In genomic region chr9:36818242-36818938, GRCh38 we compare ENCODE assay signal across 10 cellular contexts.
DNase-seq lines count a peak whose midpoint lies in the region; ATAC-seq, FAIRE-seq and TF ChIP-seq lines count a peak whose summit lies in the region.
"Had no signal": no experiment of that assay in that cellular context is flagged by ENCODE, and none has a peak within 500 bp of the region (broad histone marks: within the 10 kb centered on the region; RNA-seq: fewer than 3 reads in every experiment).

No MANE protein-coding gene starts in this region.

- in situ Hi-C loops in K562 (cut with MboI) (no loop called here), gastrocnemius medialis (cut with MboI; ENCODE audit: low sequenced_read_pairs in 4 of 4) (loop anchor here in 1 of 4 donors (25.0 kb wide), 1 partner anchor 106 kb away; no protein-coding TSS in a partner anchor)

- no peak overlapping the region for H2BK5ac ChIP-seq in H9 (ENCODE audit: insufficient read length, low read length)

- peaks cover 4% of the 10 kb centered on the region; the same call in 1 of the 2 replicates for H3K4me1 ChIP-seq in H9 (ENCODE audit: insufficient read depth, low read length)
- H3K4me1 ChIP-seq in K562 (replicated peaks in 1 of 2; ENCODE audit: control insufficient read depth in 2 of 2, insufficient read depth in 2 of 2, low read length in 2 of 2): peaks cover 0 to 7% of the 10 kb centered on the region in 2 experiments; a peak in 2 of 5 replicates
- peaks cover 13% of the 10 kb centered on the region for H3K4me1 ChIP-seq in iPS-18a (ENCODE audit: control insufficient read depth, low read depth, low read length)
- no peaks in the 10 kb centered on the region for H3K4me1 ChIP-seq in gastrocnemius medialis
- H3K4me1 ChIP-seq in PC-3 (ENCODE audit: insufficient read depth, low read length): no peaks in the 10 kb centered on the region

- H3K79me2 ChIP-seq in H9 (ENCODE audit: insufficient read depth, low read length) (no peaks in the 10 kb centered on the region), K562 (ENCODE audit: control insufficient read depth, insufficient read depth, low read length) (no peaks in the 10 kb centered on the region), PC-3 (ENCODE audit: low read length) (no peaks in the 10 kb centered on the region)

- H2BK120ac ChIP-seq in H9 (ENCODE audit: low read depth, low read length, poor library complexity, severe bottlenecking): no peak overlapping the region

- H3K79me1 ChIP-seq in H9 (ENCODE audit: insufficient read depth, low read depth, low read length, poor library complexity, severe bottlenecking): no peaks in the 10 kb centered on the region

- no peak for TF ChIP-seq RAD21 in K562 (CRISPR knock-in tag; conservative IDR thresholded peaks at IDR 0.05 in 1 of 2, IDR thresholded peaks at IDR 0.05 in 1 of 2)

- no peak overlapping the region for H3K27ac Mint-ChIP-seq in H9

- no peak overlapping the region for H2BK20ac ChIP-seq in H9 (ENCODE audit: low read depth, low read length, poor library complexity, severe bottlenecking)

- no peak for TF ChIP-seq EP300 in K562 (IDR thresholded peaks at IDR 0.05; ENCODE audit: low read length)

- no peak overlapping the region for H4K91ac ChIP-seq in H9 (ENCODE audit: insufficient read length, low read depth, low read length)

- no peak overlapping the region for H4K5ac ChIP-seq in H9 (ENCODE audit: insufficient read length, low read depth, low read length)

- intact Hi-C loops in K562 (cut with micrococcal nuclease): no loop called here
- intact Hi-C loops in gastrocnemius medialis (cut with DNase I; ENCODE audit: low total_unique reads): no loop called here
- intact Hi-C loops in PC-3 (cut with micrococcal nuclease): no loop called here

- peak; percentile 44 for DNase-seq in H9
- peak in 1 of 4 experiments; percentile 10 for DNase-seq in K562 (ENCODE audit: extremely low read depth in 1 of 4, low spot score in 3 of 4)
- no peak for DNase-seq in gastrocnemius medialis
- no peak for DNase-seq in stimulated activated CD4-positive, alpha-beta T cell treated with anti-CD3 and anti-CD28 coated beads, Interleukin-15, amount 100 ng/mL, for 24 hours
- DNase-seq in putamen (ENCODE audit: low spot score): no peak
- DNase-seq in PC-3: no peak
- DNase-seq: effector memory CD4-positive, alpha-beta T cell had no signal

- H2AK5ac ChIP-seq in H9 (ENCODE audit: insufficient read length, low read length): no peak overlapping the region

- peak overlapping the region in 1 of 2 experiments; percentile 52; a peak in 3 of 5 replicates for H3K4me3 Mint-ChIP-seq in H9

- WGBS in H9 (ENCODE audit: extremely low coverage, insufficient read length, low lambda C conversion rate): no CpG with 5 or more reads among the region's 32 CpGs
- 3% methylated on average over 21 of the region's 32 CpGs for WGBS in K562 (ENCODE audit: insufficient coverage, low coverage, missing lambda C conversion rate)

- POLR2A ChIA-PET in K562 (lab: Yijun Ruan, JAX): interaction anchor here (0.7 to 2.1 kb wide), 3 partner anchors 9 to 154 kb away, joined by 3 to 8 read pairs (median 3); no protein-coding TSS in a partner anchor
- POLR2A ChIA-PET in PC-3 (lab: Charles Lee; ENCODE audit: unreplicated experiment): no interaction called here

- H3K9ac ChIP-seq in H9 (ENCODE audit: extremely low read depth, insufficient read length, low read length): no peak overlapping the region
- H3K9ac ChIP-seq in K562 (ENCODE audit: insufficient read depth in 1 of 2, low read depth in 2 of 2, low read length in 2 of 2): no peak overlapping the region
- no peak overlapping the region for H3K9ac ChIP-seq in iPS-18a (ENCODE audit: low read length)
- no peak overlapping the region for H3K9ac ChIP-seq in PC-3 (ENCODE audit: low read length)

- H3K14ac ChIP-seq in H9 (ENCODE audit: insufficient read depth, low read length): peak overlapping the region; percentile 73

- H3K4me1 Mint-ChIP-seq in H9: peaks cover 17 to 33% of the 10 kb centered on the region in 2 experiments

- H3K27me3 ChIP-seq in H9 (ENCODE audit: insufficient read depth, low read length) (peaks cover 3% of the 10 kb centered on the region; the same call in 1 of the 2 replicates), K562 (ENCODE audit: control insufficient read depth in 2 of 2, insufficient read depth in 2 of 2, low read length in 2 of 2) (peaks cover 10 to 48% of the 10 kb centered on the region in 2 experiments; a peak in 4 of 5 replicates), iPS-18a (ENCODE audit: control insufficient read depth, insufficient read depth, low read length) (peaks cover 24% of the 10 kb centered on the region), gastrocnemius medialis (peaks cover 18 to 35% (median 22%) of the 10 kb centered on the region in 3 donors), PC-3 (ENCODE audit: low read length) (peaks cover 24% of the 10 kb centered on the region)

- no peak for FAIRE-seq in K562 (lab: Jason Lieb, UNC)

- H3K4ac ChIP-seq in H9 (ENCODE audit: low read depth, low read length): no peak overlapping the region

- no peaks in the 10 kb centered on the region; a peak in 3 of 5 replicates for H3K9me3 Mint-ChIP-seq in H9

- TF ChIP-seq POLR2A in K562 (conservative IDR thresholded peaks at IDR 0.05) (no peak), gastrocnemius medialis (IDR thresholded peaks at IDR 0.05) (no peak)

- H3K9me3 ChIP-seq in H9 (ENCODE audit: control insufficient read depth, low read depth, low read length) (no peaks in the 10 kb centered on the region), K562 (replicated peaks; ENCODE audit: control insufficient read depth, insufficient read depth, low read depth, low read length) (no peaks in the 10 kb centered on the region), iPS-18a (ENCODE audit: control insufficient read depth, low read depth, low read length) (no peaks in the 10 kb centered on the region), gastrocnemius medialis (no peaks in the 10 kb centered on the region), PC-3 (ENCODE audit: low read length) (no peaks in the 10 kb centered on the region)

- ATAC-seq in K562 (peak; percentile 36; the same call in 2 of the 3 replicates), gastrocnemius medialis (no peak), PC-3 (no peak), HG03439 (IDR thresholded peaks at IDR 0.05; ENCODE audit: unreplicated experiment) (no peak)

- H2AFZ ChIP-seq in H9 (ENCODE audit: low read length): no peak overlapping the region
- no peak overlapping the region for H2AFZ ChIP-seq in K562 (ENCODE audit: low read depth, low read length)
- H2AFZ ChIP-seq in PC-3 (ENCODE audit: low read length): no peak overlapping the region

- H3K23me2 ChIP-seq in H9 (ENCODE audit: insufficient read length, low read depth, low read length, poor library complexity, severe bottlenecking): peaks cover 7% of the 10 kb centered on the region

- H3K27ac ChIP-seq in H9 (ENCODE audit: insufficient read length, low read depth, low read length): no peak overlapping the region
- H3K27ac ChIP-seq in K562 (ENCODE audit: extremely low read depth, low read depth, low read length): no peak overlapping the region
- H3K27ac ChIP-seq in iPS-18a (ENCODE audit: low read length): no peak overlapping the region
- H3K27ac ChIP-seq in gastrocnemius medialis: no peak overlapping the region
- H3K27ac ChIP-seq in PC-3 (ENCODE audit: low read length): no peak overlapping the region

- no peak overlapping the region for H2BK12ac ChIP-seq in H9 (ENCODE audit: insufficient read length, low read depth, low read length)

- no peaks in the 10 kb centered on the region for H3K36me3 Mint-ChIP-seq in H9 (ENCODE audit: insufficient read depth in 1 of 3, low read depth in 3 of 3)

- no peaks in the 10 kb centered on the region for H3F3A ChIP-seq in PC-3 (ENCODE audit: low read length, unreplicated experiment)

- H3K56ac ChIP-seq in H9 (ENCODE audit: insufficient read length, low read depth, low read length): no peak overlapping the region

- H3T11ph ChIP-seq in H9 (ENCODE audit: low read length): no peak overlapping the region

- H3K4me2 ChIP-seq in H9 (ENCODE audit: insufficient read depth, insufficient read length, low read length) (peak overlapping the region; percentile 89), K562 (ENCODE audit: insufficient read depth, low read length) (no peak overlapping the region), PC-3 (ENCODE audit: low read length) (no peak overlapping the region)

- H3K4me3 ChIP-seq in K562 (no peak overlapping the region), iPS-18a (ENCODE audit: low read length) (peak overlapping the region; percentile 44), gastrocnemius medialis (peak overlapping the region; percentile 3 to 34 (median 19)), PC-3 (ENCODE audit: low read length) (no peak overlapping the region)
- H3K4me3 ChIP-seq: lung had no signal

- no peaks in the 10 kb centered on the region for H4K20me1 ChIP-seq in H9 (ENCODE audit: control insufficient read depth, insufficient read depth, insufficient read length)
- no peaks in the 10 kb centered on the region for H4K20me1 ChIP-seq in K562 (replicated peaks; ENCODE audit: control insufficient read depth, insufficient read depth, low read length)
- H4K20me1 ChIP-seq in PC-3 (ENCODE audit: low read length): no peaks in the 10 kb centered on the region

- no peak overlapping the region for H3K18ac ChIP-seq in H9 (ENCODE audit: insufficient read length, low read depth, low read length)

- H3K23ac ChIP-seq in H9 (ENCODE audit: insufficient read length, low read depth, low read length): no peak overlapping the region

- no peak overlapping the region for H4K8ac ChIP-seq in H9 (replicated peaks; ENCODE audit: insufficient read length, low read depth, low read length)

- H3K9me1 ChIP-seq in K562 (ENCODE audit: control insufficient read depth, insufficient read depth, low read length): no peaks in the 10 kb centered on the region

- CTCF ChIA-PET in K562 (lab: Yijun Ruan, JAX; ENCODE audit: low intra/inter-chr PET ratio) (no interaction called here), PC-3 (lab: Charles Lee) (no interaction called here)

- BruUV-seq in K562 (replicated peaks; lab: Mats Ljungman, UMichigan) (no TSS peak), PC-3 (replicated peaks; lab: Mats Ljungman, UMichigan) (no TSS peak)

- H3K36me3 ChIP-seq in K562 (ENCODE audit: control insufficient read depth, insufficient read depth, low read length) (no peaks in the 10 kb centered on the region), iPS-18a (ENCODE audit: control insufficient read depth, low read depth, low read length) (no peaks in the 10 kb centered on the region), gastrocnemius medialis (no peaks in the 10 kb centered on the region), PC-3 (ENCODE audit: low read depth, low read length) (no peaks in the 10 kb centered on the region)

- H3K27me3 Mint-ChIP-seq in H9 (ENCODE audit: low read depth): peaks cover 12% of the 10 kb centered on the region; the same call in 1 of the 2 replicates

- TF ChIP-seq CTCF in H9 (conservative IDR thresholded peaks at IDR 0.05) (no peak), K562 (IDR thresholded peaks at IDR 0.05 in 2 of 3, conservative IDR thresholded peaks at IDR 0.05 in 1 of 3; ENCODE audit: insufficient read depth in 2 of 3, low read depth in 1 of 3, low read length in 3 of 3) (no peak), gastrocnemius medialis (IDR thresholded peaks at IDR 0.05 in 4 of 5, conservative IDR thresholded peaks at IDR 0.05 in 1 of 5) (no peak), PC-3 (conservative IDR thresholded peaks at IDR 0.05; ENCODE audit: low read depth, low read length) (no peak)

- H2BK15ac ChIP-seq in H9 (ENCODE audit: low read depth, low read length): no peak overlapping the region

- no peaks in the 10 kb centered on the region for H3K9me2 ChIP-seq in PC-3 (replicated peaks; ENCODE audit: low read length)

Comparison
In these comparisons a context has a peak if more than half of its experiments do, and no peak if none do; other contexts are left out.
1. H3K4me3 ChIP-seq: peak in iPS-18a (single experiment) and gastrocnemius medialis (4 of 4); none in K562 (single experiment) and PC-3 (single experiment).